Comparison of ENCODE assay signal across 9 cellular contexts in genomic region chr3:137692803-137693431, GRCh38.
DNase-seq lines count a peak whose midpoint lies in the region; ATAC-seq and TF ChIP-seq lines count a peak whose summit lies in the region.
"Had no signal": no experiment of that assay in that cellular context is flagged by ENCODE, and none has a peak within 500 bp of the region (broad histone marks: within the 10 kb centered on the region; RNA-seq: fewer than 3 reads in every experiment).

No MANE protein-coding gene starts in this region.

- DNase-seq in activated T-cell treated with anti-CD3 and anti-CD28 coated beads for 48 hours (ENCODE audit: low read depth) (peak; percentile 1), activated T-cell treated with anti-CD3 and anti-CD28 coated beads for 4 hours (no peak), NCI-H146 (lab: John Stamatoyannopoulos, UW) (peak; percentile 38), colonic mucosa (peak; percentile 23), upper lobe of left lung (peak in 1 of 2 donors; percentile 25)
- no peak for DNase-seq in activated T-cell treated with anti-CD3 and anti-CD28 coated beads, Interleukin-2, amount 50 U/mL, for 48 hours
- DNase-seq: stimulated activated CD4-positive, alpha-beta T cell treated with anti-CD3 and anti-CD28 coated beads, Interleukin-4, amount 100 ng/mL, for 24 hours had no signal

- ATAC-seq in upper lobe of left lung (ENCODE audit: low FRiP score in 2 of 2) = peak; percentile 16 to 20
- no peak for ATAC-seq in GM21360 (IDR thresholded peaks at IDR 0.05; ENCODE audit: unreplicated experiment)
- ATAC-seq in HG03135 (IDR thresholded peaks at IDR 0.05; ENCODE audit: unreplicated experiment) = no peak

- H3K9ac ChIP-seq in colonic mucosa (ENCODE audit: low read depth in 2 of 2, low read length in 2 of 2) = no peak overlapping the region

- no peak for TF ChIP-seq POLR2A in upper lobe of left lung (IDR thresholded peaks at IDR 0.05)

- H3K27me3 ChIP-seq in colonic mucosa = no peaks in the 10 kb centered on the region
- no peaks in the 10 kb centered on the region for H3K27me3 ChIP-seq in upper lobe of left lung

- TF ChIP-seq EP300 in upper lobe of left lung (IDR thresholded peaks at IDR 0.05) = no peak

- no peaks in the 10 kb centered on the region for H3K9me3 ChIP-seq in colonic mucosa
- no peaks in the 10 kb centered on the region for H3K9me3 ChIP-seq in upper lobe of left lung

- H3K27ac ChIP-seq in colonic mucosa = no peak overlapping the region
- no peak overlapping the region for H3K27ac ChIP-seq in upper lobe of left lung

- H3K36me3 ChIP-seq in colonic mucosa = no peaks in the 10 kb centered on the region
- no peaks in the 10 kb centered on the region for H3K36me3 ChIP-seq in upper lobe of left lung

- intact Hi-C loops in colonic mucosa (cut with DNase I) = no loop called here

- H3K4me1 ChIP-seq in colonic mucosa (no peaks in the 10 kb centered on the region), upper lobe of left lung (no peaks in the 10 kb centered on the region)

- TF ChIP-seq CTCF in colonic mucosa (IDR thresholded peaks at IDR 0.05) (peak; percentile 15), upper lobe of left lung (IDR thresholded peaks at IDR 0.05) (peak in 3 of 6 experiments; percentile 23 to 41 (median 36))

- H3K4me3 ChIP-seq in colonic mucosa (no peak overlapping the region), upper lobe of left lung (no peak overlapping the region)

- 25 to 30% methylated on average over 4 to 6 of the region's 6 CpGs for WGBS in upper lobe of left lung, 2 donors

Comparison
In these comparisons a context has a peak if more than half of its experiments do, and no peak if none do; other contexts are left out.
1. DNase-seq: peak in activated T-cell treated with anti-CD3 and anti-CD28 coated beads for 48 hours (single experiment), NCI-H146 (single experiment) and colonic mucosa (single experiment); none in activated T-cell treated with anti-CD3 and anti-CD28 coated beads for 4 hours (single experiment) and activated T-cell treated with anti-CD3 and anti-CD28 coated beads, Interleukin-2, amount 50 U/mL, for 48 hours (0 of 2).
2. ATAC-seq: peak in upper lobe of left lung (2 of 2); none in GM21360 (single experiment) and HG03135 (single experiment).